ENCODE assay signal across 8 cellular contexts in genomic region chr6:131062245-131063027, GRCh38. TPM values are rescaled to one million over a fixed set of nuclear protein-coding genes. Genes with fewer than 3 reads are reported as not detected.
DNase-seq lines count a peak whose midpoint lies in the region; ATAC-seq and TF ChIP-seq lines count a peak whose summit lies in the region.

No MANE protein-coding gene starts in this region.

- no peaks in the 10 kb centered on the region for H3K9me3 ChIP-seq in neural cell (ENCODE audit: low read length)

- ATAC-seq in GM19395 (IDR thresholded peaks at IDR 0.05; ENCODE audit: unreplicated experiment) = peak; percentile 24
- peak; percentile 25 for ATAC-seq in activated T-helper 17 cell treated with anti-CD3 and anti-CD28 coated beads, Interleukin-2, amount 50 U/mL, for 72 hours (replicated peaks)
- ATAC-seq in HG03342 (IDR thresholded peaks at IDR 0.05; ENCODE audit: unreplicated experiment) = no peak
- no peak for ATAC-seq in HG03457 (IDR thresholded peaks at IDR 0.05; ENCODE audit: unreplicated experiment)

- H3K9ac ChIP-seq in KMS-11 (peak overlapping the region; percentile 80), neural cell (ENCODE audit: low read length) (peak overlapping the region; percentile 64)

- no peak for TF ChIP-seq EP300 in neural cell (conservative IDR thresholded peaks at IDR 0.05; ENCODE audit: poor library complexity, severe bottlenecking)

- H3K27ac ChIP-seq in KMS-11 = peak overlapping the region; percentile 30
- H3K27ac ChIP-seq in neural cell (ENCODE audit: low read length) = no peak overlapping the region

- H3K27me3 Mint-ChIP-seq in activated T-helper 17 cell treated with anti-CD3 and anti-CD28 coated beads, Interleukin-2, amount 50 U/mL, for 72 hours = no peaks in the 10 kb centered on the region

- H3K79me2 ChIP-seq in KMS-11 (ENCODE audit: insufficient read depth, low read depth) = peaks cover 36% of the 10 kb centered on the region; the same call in 1 of the 2 replicates
- no peaks in the 10 kb centered on the region for H3K79me2 ChIP-seq in neural cell (replicated peaks; ENCODE audit: insufficient read depth, low read length)

- H3K36me3 Mint-ChIP-seq in activated T-helper 17 cell treated with anti-CD3 and anti-CD28 coated beads, Interleukin-2, amount 50 U/mL, for 72 hours (ENCODE audit: low read depth) = no peaks in the 10 kb centered on the region

- TF ChIP-seq CTCF in AG09309 (IDR thresholded peaks at IDR 0.05; ENCODE audit: control insufficient read depth, insufficient read depth, low read depth, low read length, missing control alignments) (no peak), KMS-11 (conservative IDR thresholded peaks at IDR 0.05; ENCODE audit: low read depth, low read length) (no peak), fibroblast of villous mesenchyme (IDR thresholded peaks at IDR 0.05; ENCODE audit: insufficient read depth, low read depth, low read length) (no peak), neural cell (IDR thresholded peaks at IDR 0.05; ENCODE audit: poor library complexity, severe bottlenecking) (no peak)

- H2AFZ ChIP-seq in KMS-11 (ENCODE audit: low read depth) (peak overlapping the region; percentile 96), neural cell (ENCODE audit: low read depth, low read length) (peak overlapping the region; percentile 36)

- H3K4me1 ChIP-seq in KMS-11 (ENCODE audit: low read depth, poor library complexity, severe bottlenecking) = peaks cover 23% of the 10 kb centered on the region

- no peaks in the 10 kb centered on the region for H4K20me1 ChIP-seq in KMS-11 (ENCODE audit: insufficient read depth)
- no peaks in the 10 kb centered on the region for H4K20me1 ChIP-seq in neural cell (ENCODE audit: insufficient read depth)

- peak overlapping the region; percentile 80 for H3K4me3 Mint-ChIP-seq in activated T-helper 17 cell treated with anti-CD3 and anti-CD28 coated beads, Interleukin-2, amount 50 U/mL, for 72 hours

- DNase-seq in AG09309 (ENCODE audit: low read depth) (no peak), fibroblast of villous mesenchyme (ENCODE audit: low read depth) (no peak)

- H3K27ac Mint-ChIP-seq in activated T-helper 17 cell treated with anti-CD3 and anti-CD28 coated beads, Interleukin-2, amount 50 U/mL, for 72 hours = peak overlapping the region; percentile 76

- TF ChIP-seq RAD21 in neural cell (conservative IDR thresholded peaks at IDR 0.05) = peak; percentile 26

- peaks cover 8% of the 10 kb centered on the region for H3K9me3 Mint-ChIP-seq in activated T-helper 17 cell treated with anti-CD3 and anti-CD28 coated beads, Interleukin-2, amount 50 U/mL, for 72 hours

- H3F3A ChIP-seq in neural cell (ENCODE audit: insufficient read depth, low read length, poor library complexity, severe bottlenecking) = no peaks in the 10 kb centered on the region

- H3K4me3 ChIP-seq in AG09309 (ENCODE audit: control insufficient read depth, low read depth, low read length) (peak overlapping the region; percentile 63), KMS-11 (IDR thresholded peaks at IDR 0.05; ENCODE audit: insufficient read depth, low read depth, low read length) (no peak overlapping the region), fibroblast of villous mesenchyme (ENCODE audit: low read depth, low read length) (peak overlapping the region; percentile 73), neural cell (ENCODE audit: low read length) (peak overlapping the region; percentile 88)

- H3K27me3 ChIP-seq in KMS-11 (ENCODE audit: insufficient read depth, low read depth) = no peaks in the 10 kb centered on the region
- H3K27me3 ChIP-seq in neural cell (ENCODE audit: insufficient read depth, low read depth, low read length) = peaks cover 6% of the 10 kb centered on the region

- H3K9me2 ChIP-seq in neural cell (ENCODE audit: insufficient read depth, low read length) = no peaks in the 10 kb centered on the region

- H3K4me1 Mint-ChIP-seq in activated T-helper 17 cell treated with anti-CD3 and anti-CD28 coated beads, Interleukin-2, amount 50 U/mL, for 72 hours = peaks cover 16% of the 10 kb centered on the region

- H3K4me2 ChIP-seq in KMS-11 = peak overlapping the region; percentile 66
- peak overlapping the region; percentile 31 for H3K4me2 ChIP-seq in neural cell (ENCODE audit: low read length)

- H3K36me3 ChIP-seq in KMS-11 (ENCODE audit: insufficient read depth) = no peaks in the 10 kb centered on the region
- no peaks in the 10 kb centered on the region for H3K36me3 ChIP-seq in neural cell (ENCODE audit: insufficient read depth, low read length)

TF ChIP-seq in neural cell, 6 proteins besides CTCF, POLR2A, EP300 and RAD21:
- no peak for TF ChIP-seq EZH2 (IDR thresholded peaks at IDR 0.05; ENCODE audit: borderline replicate concordance, insufficient read depth, low read length, poor library complexity, severe bottlenecking)
- peak; percentile 32 for TF ChIP-seq MXI1 (conservative IDR thresholded peaks at IDR 0.05; ENCODE audit: poor library complexity, severe bottlenecking)

RNA-seq across cellular contexts. Expression of gene EPB41L2, which starts 0.6 kb away (rescaled TPM):
- 10 to 100 TPM; 31.0 to 49.3 TPM for total RNA-seq in activated T-helper 17 cell treated with anti-CD3 and anti-CD28 coated beads, Interleukin-2, amount 50 U/mL, for 72 hours
- total RNA-seq in fibroblast of villous mesenchyme = 40.2 and 44.8 TPM in 2 replicates
- polyA plus RNA-seq in neural cell = 13.5 and 28.0 TPM in 2 replicates
- polyA minus RNA-seq in neural cell = 16.0 and 16.8 TPM in 2 replicates

Comparison
In these comparisons a context has a peak if more than half of its experiments do, and no peak if none do; other contexts are left out.
1. ATAC-seq: peak in GM19395 (single experiment) and activated T-helper 17 cell treated with anti-CD3 and anti-CD28 coated beads, Interleukin-2, amount 50 U/mL, for 72 hours (single experiment); none in HG03342 (single experiment) and HG03457 (single experiment).